In genomic region chr10:68559872-68560200, GRCh38 we compare ENCODE assay signal across 8 cellular contexts. TPM values are rescaled to one million over a fixed set of nuclear protein-coding genes. Genes with fewer than 3 reads are reported as not detected.
DNase-seq lines count a peak whose midpoint lies in the region; ATAC-seq and TF ChIP-seq lines count a peak whose summit lies in the region.

No MANE protein-coding gene starts in this region.

- H3K79me2 ChIP-seq in ACC112 (ENCODE audit: control insufficient read depth, insufficient read depth, low read length, unreplicated experiment), result no peaks in the 10 kb centered on the region

- no peaks in the 10 kb centered on the region for H3K9me3 ChIP-seq in KOPT-K1 (ENCODE audit: insufficient read depth, low read length, poor library complexity, severe bottlenecking)
- H3K9me3 ChIP-seq in body of pancreas, result no peaks in the 10 kb centered on the region
- no peaks in the 10 kb centered on the region for H3K9me3 ChIP-seq in mesodermal cell (ENCODE audit: control insufficient read depth, low read length)

- peak overlapping the region; percentile 72 for H2AFZ ChIP-seq in ACC112 (ENCODE audit: low read length, unreplicated experiment)

- peaks cover 11% of the 10 kb centered on the region for H3K27me3 ChIP-seq in ACC112 (ENCODE audit: insufficient read depth, low read length)
- no peaks in the 10 kb centered on the region for H3K27me3 ChIP-seq in body of pancreas

- no peak for TF ChIP-seq POLR2A in body of pancreas (IDR thresholded peaks at IDR 0.05)

- H3K36me3 ChIP-seq in ACC112 (ENCODE audit: insufficient read depth, low read length) (no peaks in the 10 kb centered on the region), KOPT-K1 (ENCODE audit: insufficient read depth, low read length) (no peaks in the 10 kb centered on the region), body of pancreas (replicated peaks in 1 of 2; ENCODE audit: insufficient read depth in 1 of 2, low read depth in 2 of 2) (no peaks in the 10 kb centered on the region), mesodermal cell (ENCODE audit: control insufficient read depth, insufficient read depth, low read length) (no peaks in the 10 kb centered on the region)

- no peaks in the 10 kb centered on the region for H3K4me1 ChIP-seq in ACC112 (ENCODE audit: control insufficient read depth, insufficient read depth, low read length, unreplicated experiment)
- H3K4me1 ChIP-seq in body of pancreas, result peaks cover 18% of the 10 kb centered on the region
- no peaks in the 10 kb centered on the region for H3K4me1 ChIP-seq in mesodermal cell (ENCODE audit: control insufficient read depth, insufficient read depth, low read length, poor library complexity, severe bottlenecking)

- intact Hi-C loops in body of pancreas (cut with DNase I), result no loop called here

- H3K27ac ChIP-seq in ACC112 (ENCODE audit: low read depth, low read length), result no peak overlapping the region
- peak overlapping the region; percentile 61 for H3K27ac ChIP-seq in KOPT-K1 (ENCODE audit: low read depth, low read length, poor library complexity, severe bottlenecking)
- no peak overlapping the region for H3K27ac ChIP-seq in body of pancreas
- H3K27ac ChIP-seq in mesodermal cell (ENCODE audit: low read depth, low read length, severe bottlenecking), result no peak overlapping the region

- TF ChIP-seq CTCF in body of pancreas (IDR thresholded peaks at IDR 0.05), result no peak

- 7 to 12% methylated on average over 6 of the region's 6 CpGs for WGBS in body of pancreas, 2 donors
- 44 to 58% methylated on average over 4 of the region's 6 CpGs for WGBS in mesodermal cell (ENCODE audit: insufficient coverage in 2 of 2), 2 experiments

- peak; percentile 27 for ATAC-seq in body of pancreas
- ATAC-seq in GM21723 (IDR thresholded peaks at IDR 0.05; ENCODE audit: unreplicated experiment), result no peak
- ATAC-seq in GM19455 (IDR thresholded peaks at IDR 0.05; ENCODE audit: unreplicated experiment), result no peak

- DNase-seq in body of pancreas (peak in 1 of 4 donors; percentile 23), NCI-H2171 (lab: John Stamatoyannopoulos, UW) (no peak), inferior parietal cortex (ENCODE audit: extremely low spot score) (no peak)

- H3K4me3 ChIP-seq in ACC112 (ENCODE audit: low read depth, low read length) (peak overlapping the region; percentile 83), body of pancreas (peak overlapping the region in 1 of 2 donors; percentile 87), mesodermal cell (ENCODE audit: extremely low read depth, insufficient read depth, low read length, poor library complexity, severe bottlenecking) (peak overlapping the region; percentile 97)

RNA-seq across cellular contexts. Expression of gene TET1, which starts 0.3 kb away (rescaled TPM):
- 1 to 10 TPM; 1.6 to 3.6 TPM for total RNA-seq in body of pancreas
- polyA plus RNA-seq in mesodermal cell (2013, experiment 1 of 2), result 15.6 TPM
- polyA plus RNA-seq in mesodermal cell (2013, experiment 2 of 2), result 15.5 TPM

RNA-seq across cellular contexts. Expression of gene SLC25A16, which starts 32.5 kb away (rescaled TPM):
- 10 to 100 TPM; 13.7 to 17.8 TPM for total RNA-seq in body of pancreas
- 7.5 TPM for polyA plus RNA-seq in mesodermal cell (2013, experiment 1 of 2)
- polyA plus RNA-seq in mesodermal cell (2013, experiment 2 of 2), result 5.8 TPM
